ENCODE assay signal across 9 cellular contexts in genomic region chr1:228457017-228457395, GRCh38. TPM values are rescaled to one million over a fixed set of nuclear protein-coding genes. Genes with fewer than 3 reads are reported as not detected.
DNase-seq lines count a peak whose midpoint lies in the region; ATAC-seq and TF ChIP-seq lines count a peak whose summit lies in the region.
"Had no signal": no experiment of that assay in that cellular context is flagged by ENCODE, and none has a peak within 500 bp of the region (broad histone marks: within the 10 kb centered on the region; RNA-seq: fewer than 3 reads in every experiment).

No MANE protein-coding gene starts in this region.

- in situ Hi-C loops in gastrocnemius medialis (cut with MboI; ENCODE audit: low sequenced_read_pairs in 4 of 4): no loop called here

- H3K36me3 ChIP-seq in gastroesophageal sphincter: no peaks in the 10 kb centered on the region
- H3K36me3 ChIP-seq in gastrocnemius medialis: no peaks in the 10 kb centered on the region

- H3K27me3 ChIP-seq in gastroesophageal sphincter: peaks cover 83% of the 10 kb centered on the region
- H3K27me3 ChIP-seq in gastrocnemius medialis: peaks cover 69 to 73% (median 73%) of the 10 kb centered on the region in 3 donors

- peaks cover 0 to 33% (median 6%) of the 10 kb centered on the region in 3 donors for H3K4me1 ChIP-seq in gastroesophageal sphincter
- H3K4me1 ChIP-seq in gastrocnemius medialis: peaks cover 0 to 10% of the 10 kb centered on the region in 2 donors

- peak overlapping the region; percentile 6 to 85 (median 82) for H3K27ac ChIP-seq in gastroesophageal sphincter
- H3K27ac ChIP-seq in gastrocnemius medialis: peak overlapping the region; percentile 39 to 62 (median 52)

- intact Hi-C loops in gastrocnemius medialis (cut with DNase I; ENCODE audit: low total_unique reads): no loop called here

- H3K9me3 ChIP-seq in gastroesophageal sphincter: no peaks in the 10 kb centered on the region
- H3K9me3 ChIP-seq in gastrocnemius medialis: no peaks in the 10 kb centered on the region

- H3K4me3 ChIP-seq in HFF-Myc (replicated peaks; ENCODE audit: low read depth, low read length) (peak overlapping the region; percentile 81), gastroesophageal sphincter (peak overlapping the region; percentile 31 to 55), gastrocnemius medialis (peak overlapping the region; percentile 46 to 65 (median 51))

- ATAC-seq in GM18511 (IDR thresholded peaks at IDR 0.05; ENCODE audit: unreplicated experiment) (peak; percentile 7), SK-N-SH treated with all-trans-retinoic acid at 6 μM for 48 hours (peak; percentile 30), gastroesophageal sphincter (no peak), gastrocnemius medialis (no peak)

- TF ChIP-seq CTCF in HFF-Myc (IDR thresholded peaks at IDR 0.05; ENCODE audit: low read depth, low read length, missing control alignments) (no peak), gastroesophageal sphincter (IDR thresholded peaks at IDR 0.05) (no peak), gastrocnemius medialis (IDR thresholded peaks at IDR 0.05 in 4 of 5, conservative IDR thresholded peaks at IDR 0.05 in 1 of 5) (no peak)

- DNase-seq in HFF-Myc (ENCODE audit: extremely low read depth, low read depth) (no peak), gastrocnemius medialis (no peak), NCI-H748 (lab: John Stamatoyannopoulos, UW; ENCODE audit: unreplicated experiment) (no peak), activated gamma-delta T cell (lab: John Stamatoyannopoulos, UW) (no peak)
- no peak for DNase-seq in activated CD4-positive, alpha-beta T cell treated with anti-CD3 and anti-CD28 coated beads for 48 hours

- TF ChIP-seq POLR2A in gastroesophageal sphincter (IDR thresholded peaks at IDR 0.05): no peak
- TF ChIP-seq POLR2A in gastrocnemius medialis (IDR thresholded peaks at IDR 0.05): no peak

- no peak for TF ChIP-seq EP300 in gastroesophageal sphincter (IDR thresholded peaks at IDR 0.05)

- WGBS in gastroesophageal sphincter (ENCODE audit: low coverage in 1 of 2), 2 donors: 5 to 16% methylated on average over 4 to 6 of the region's 13 CpGs

TF ChIP-seq in SK-N-SH treated with all-trans-retinoic acid at 6 μM for 48 hours, 23 proteins besides CTCF, POLR2A, EP300 and RAD21:
- TF ChIP-seq ZNF70 (CRISPR knock-in tag; IDR thresholded peaks at IDR 0.05): no peak
- no peak for TF ChIP-seq ZNF565 (CRISPR knock-in tag; conservative IDR thresholded peaks at IDR 0.05; ENCODE audit: low read depth)
- TF ChIP-seq CSRNP3 (CRISPR knock-in tag; IDR thresholded peaks at IDR 0.05): no peak
- no peak for TF ChIP-seq CREB5 (CRISPR knock-in tag; IDR thresholded peaks at IDR 0.05; ENCODE audit: low read depth)
- no peak for TF ChIP-seq ZFP30 (CRISPR knock-in tag; IDR thresholded peaks at IDR 0.05)
- TF ChIP-seq PPARA (CRISPR knock-in tag; IDR thresholded peaks at IDR 0.05; ENCODE audit: borderline replicate concordance): no peak
- TF ChIP-seq RARB (CRISPR knock-in tag; IDR thresholded peaks at IDR 0.05): no peak
- TF ChIP-seq ESRRG (CRISPR knock-in tag; IDR thresholded peaks at IDR 0.05): no peak
- TF ChIP-seq ZNF8 (CRISPR knock-in tag; IDR thresholded peaks at IDR 0.05): no peak
- no peak for TF ChIP-seq GLIS3 (CRISPR knock-in tag; IDR thresholded peaks at IDR 0.05)
- TF ChIP-seq PATZ1 (CRISPR knock-in tag; IDR thresholded peaks at IDR 0.05; ENCODE audit: borderline replicate concordance): no peak
- TF ChIP-seq BACH2 (CRISPR knock-in tag; IDR thresholded peaks at IDR 0.05; ENCODE audit: borderline replicate concordance): no peak
- TF ChIP-seq OSR1 (CRISPR knock-in tag; IDR thresholded peaks at IDR 0.05): no peak
- TF ChIP-seq ISL1 (CRISPR knock-in tag; IDR thresholded peaks at IDR 0.05): no peak
- TF ChIP-seq TSHZ2 (CRISPR knock-in tag; IDR thresholded peaks at IDR 0.05): no peak
- TF ChIP-seq TOX (CRISPR knock-in tag; IDR thresholded peaks at IDR 0.05; ENCODE audit: borderline replicate concordance): no peak
- no peak for TF ChIP-seq TCF4 (CRISPR knock-in tag; IDR thresholded peaks at IDR 0.05; ENCODE audit: borderline replicate concordance)

RNA-seq across cellular contexts. Expression of gene RNF187, which starts 30.2 kb away (rescaled TPM):
- total RNA-seq in gastroesophageal sphincter (10 to 100 TPM; 33.9 to 80.6 (median 52.4) TPM), gastrocnemius medialis (10 to 100 TPM; 33.5 to 99.8 (median 62.5) TPM)

RNA-seq across cellular contexts. Expression of gene TRIM17, which starts 40.3 kb away (rescaled TPM):
- total RNA-seq in gastroesophageal sphincter: not detected
- not detected for total RNA-seq in gastrocnemius medialis
- total RNA-seq: SK-MEL-5 had no signal

RNA-seq across cellular contexts. Expression of gene TRIM11, which starts 50.4 kb away (rescaled TPM):
- 10 to 100 TPM; 16.3 to 24.6 (median 21.9) TPM for total RNA-seq in gastroesophageal sphincter
- 10 to 100 TPM in 2 of 4 donors, 1 to 10 TPM in 2; 4.0 to 12.2 (median 9.3) TPM for total RNA-seq in gastrocnemius medialis

Comparison
In these comparisons a context has a peak if more than half of its experiments do, and no peak if none do; other contexts are left out.
1. ATAC-seq: peak in GM18511 (single experiment) and SK-N-SH treated with all-trans-retinoic acid at 6 μM for 48 hours (single experiment); none in gastroesophageal sphincter (single experiment) and gastrocnemius medialis (0 of 2).
2. Peak in every context shown above with its lines, with median percentiles within 50 percentile points of each other: H3K4me3 ChIP-seq.